In the genomic region with DNA sequence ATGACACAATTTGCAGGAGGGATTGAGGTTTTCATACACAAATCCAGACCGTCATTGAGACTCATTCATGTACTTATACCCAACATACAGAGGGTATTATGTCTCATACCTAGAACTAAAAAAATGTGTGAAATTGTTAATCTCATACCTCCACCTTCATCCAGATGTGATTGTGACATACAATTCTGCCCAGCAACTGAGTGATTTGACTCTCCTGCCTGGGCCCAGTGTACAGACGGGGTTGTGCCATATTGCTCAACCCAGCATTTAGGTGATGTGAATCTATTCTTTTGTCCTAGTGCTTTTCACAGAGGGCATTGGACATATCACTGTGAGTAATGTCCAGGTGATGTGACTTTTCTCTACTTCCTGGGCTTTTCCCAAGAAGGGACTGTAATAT, we compare ENCODE assay signal across 21 cellular contexts. TPM values are rescaled to one million over a fixed set of nuclear protein-coding genes. Genes with fewer than 3 reads are reported as not detected.
DNase-seq lines count a peak whose midpoint lies in the region; ATAC-seq lines count a peak whose summit lies in the region.
"Had no signal": no experiment of that assay in that cellular context is flagged by ENCODE, and none has a peak within 500 bp of the region (broad histone marks: within the 10 kb centered on the region; RNA-seq: fewer than 3 reads in every experiment).

No MANE protein-coding gene starts in this region.

- H3K4me1 Mint-ChIP-seq in activated T-cell treated with anti-CD3 and anti-CD28 coated beads, Interleukin-2, amount 50 U/mL, for 24 hours (ENCODE audit: low read depth) = peaks cover 38% of the 10 kb centered on the region
- H3K4me1 Mint-ChIP-seq in naive thymus-derived CD4-positive, alpha-beta T cell = peaks cover 0 to 12% (median 0%) of the 10 kb centered on the region in 7 donors
- H3K4me1 Mint-ChIP-seq: IgD-negative memory B cell had no signal

- no peaks in the 10 kb centered on the region for H3K9me3 Mint-ChIP-seq in activated T-cell treated with anti-CD3 and anti-CD28 coated beads, Interleukin-2, amount 50 U/mL, for 24 hours
- H3K9me3 Mint-ChIP-seq in naive thymus-derived CD4-positive, alpha-beta T cell = peaks cover 0 to 39% (median 0%) of the 10 kb centered on the region in 11 donors
- H3K9me3 Mint-ChIP-seq: IgD-negative memory B cell had no signal

- H3K4me3 Mint-ChIP-seq in activated T-cell treated with anti-CD3 and anti-CD28 coated beads, Interleukin-2, amount 50 U/mL, for 24 hours = no peak overlapping the region
- H3K4me3 Mint-ChIP-seq in naive thymus-derived CD4-positive, alpha-beta T cell = no peak overlapping the region
- H3K4me3 Mint-ChIP-seq: IgD-negative memory B cell had no signal

- peak; percentile 10 for ATAC-seq in esophagus mucosa
- no peak for ATAC-seq in naive thymus-derived CD4-positive, alpha-beta T cell
- ATAC-seq: Panc1 had no signal

- CTCF ChIA-PET in naive thymus-derived CD4-positive, alpha-beta T cell (lab: Charles Lee) = no interaction called here

- no peak for DNase-seq in activated T-cell treated with anti-CD3 and anti-CD28 coated beads, Interleukin-2, amount 50 U/mL, for 24 hours
- no peak for DNase-seq in activated T-cell treated with anti-CD3 and anti-CD28 coated beads for 4 hours
- DNase-seq in stimulated activated CD4-positive, alpha-beta T cell treated with anti-CD3 and anti-CD28 coated beads, Interleukin-1b, Interleukin-23, amount 100 ng/mL, for 48 hours = peak; percentile 51
- no peak for DNase-seq in stimulated activated CD4-positive, alpha-beta T cell treated with anti-CD3 and anti-CD28 coated beads, Interleukin-2, amount 100 ng/mL, for 24 hours
- DNase-seq in stimulated activated CD8-positive, alpha-beta memory T cell treated with anti-CD3 and anti-CD28 coated beads, Interleukin-4, amount 100 ng/mL, for 48 hours = no peak
- no peak for DNase-seq in naive thymus-derived CD4-positive, alpha-beta T cell
- DNase-seq: ACHN, C1 segment of cervical spinal cord, DMS79, GM23248, HCEC 1CT, Karpas-422, MG63, NCI-H1048, NCI-H1436, NCI-H2029, NCI-H345, NCI-H524 treated with DMSO at 0.1 percent for 48 hours had no signal

- POLR2A ChIA-PET in naive thymus-derived CD4-positive, alpha-beta T cell (lab: Charles Lee) = no interaction called here

- H3K9me3 ChIP-seq in naive thymus-derived CD4-positive, alpha-beta T cell (ENCODE audit: control insufficient read depth in 2 of 3, low read length in 3 of 3) = no peaks in the 10 kb centered on the region
- H3K9me3 ChIP-seq: MG63 had no signal

- H3K36me3 ChIP-seq in naive thymus-derived CD4-positive, alpha-beta T cell (ENCODE audit: control insufficient read depth in 2 of 3, insufficient read depth in 3 of 3, low read length in 3 of 3) = peaks cover 0 to under 1% (median 0%) of the 10 kb centered on the region in 3 experiments
- H3K36me3 ChIP-seq: MG63 had no signal

- H3K27me3 Mint-ChIP-seq in activated T-cell treated with anti-CD3 and anti-CD28 coated beads, Interleukin-2, amount 50 U/mL, for 24 hours = no peaks in the 10 kb centered on the region
- no peaks in the 10 kb centered on the region for H3K27me3 Mint-ChIP-seq in naive thymus-derived CD4-positive, alpha-beta T cell
- H3K27me3 Mint-ChIP-seq: IgD-negative memory B cell had no signal

- no peaks in the 10 kb centered on the region for H3K27me3 ChIP-seq in naive thymus-derived CD4-positive, alpha-beta T cell (ENCODE audit: control insufficient read depth in 2 of 2, insufficient read depth in 2 of 2, low read length in 2 of 2)
- H3K27me3 ChIP-seq: MG63 had no signal

- intact Hi-C loops in naive thymus-derived CD4-positive, alpha-beta T cell (cut with micrococcal nuclease) = no loop called here

- H3K36me3 Mint-ChIP-seq in activated T-cell treated with anti-CD3 and anti-CD28 coated beads, Interleukin-2, amount 50 U/mL, for 24 hours (ENCODE audit: low read depth) = peaks cover 57% of the 10 kb centered on the region
- peaks cover 0 to 43% (median 19%) of the 10 kb centered on the region in 5 donors for H3K36me3 Mint-ChIP-seq in naive thymus-derived CD4-positive, alpha-beta T cell

- no peak overlapping the region for H3K4me3 ChIP-seq in naive thymus-derived CD4-positive, alpha-beta T cell (ENCODE audit: low read length)
- H3K4me3 ChIP-seq: GM23248, MG63 had no signal

- H3K4me1 ChIP-seq in naive thymus-derived CD4-positive, alpha-beta T cell (ENCODE audit: control insufficient read depth in 2 of 2, insufficient read depth in 2 of 2, low read length in 2 of 2) = no peaks in the 10 kb centered on the region

- no peak overlapping the region for H3K27ac ChIP-seq in naive thymus-derived CD4-positive, alpha-beta T cell (ENCODE audit: low read depth, low read length)
- H3K27ac ChIP-seq: GM23248 had no signal

- H3K27ac Mint-ChIP-seq in activated T-cell treated with anti-CD3 and anti-CD28 coated beads, Interleukin-2, amount 50 U/mL, for 24 hours = peak overlapping the region; percentile 79
- no peak overlapping the region for H3K27ac Mint-ChIP-seq in naive thymus-derived CD4-positive, alpha-beta T cell
- H3K27ac Mint-ChIP-seq: IgD-negative memory B cell had no signal

RNA-seq across cellular contexts. Expression of a gene that starts 12.7 kb away (rescaled TPM):
- total RNA-seq in esophagus mucosa = 1.5 TPM
- 10 to 100 TPM in 1 of 5 experiments, 1 to 10 TPM in 4; 1.8 to 12.9 (median 4.4) TPM for total RNA-seq in naive thymus-derived CD4-positive, alpha-beta T cell
- 1 to 10 TPM; 2.6 to 5.7 TPM for polyA plus RNA-seq in naive thymus-derived CD4-positive, alpha-beta T cell
